ENCODE assay signal across 20 cellular contexts in genomic region chr1:174358786-174359453, GRCh38.
A peak's percentile ranks its signal among the peaks of the same experiment; 100 is the strongest.
DNase-seq lines count a peak whose midpoint lies in the region; ATAC-seq, FAIRE-seq and TF ChIP-seq lines count a peak whose summit lies in the region.
"Had no signal": no experiment of that assay in that cellular context is flagged by ENCODE, and none has a peak within 500 bp of the region (broad histone marks: within the 10 kb centered on the region; RNA-seq: fewer than 3 reads in every experiment).

No MANE protein-coding gene starts in this region.

- H3K9ac ChIP-seq in OCI-LY1 (ENCODE audit: low read length) = no peak overlapping the region
- H3K9ac ChIP-seq in endothelial cell of umbilical vein (replicated peaks; ENCODE audit: extremely low read depth, insufficient read depth, low read length) = no peak overlapping the region

- H3K27ac Mint-ChIP-seq in activated CD8-positive, alpha-beta memory T cell treated with anti-CD3 and anti-CD28 coated beads, Interleukin-2, amount 10 ng/mL, durations not matched to agents 7 days and 5 days = no peak overlapping the region
- H3K27ac Mint-ChIP-seq: CD4-positive, CD25-positive, alpha-beta regulatory T cell had no signal

- H4K20me1 ChIP-seq in OCI-LY1 (ENCODE audit: insufficient read depth, low read length) (no peaks in the 10 kb centered on the region), endothelial cell of umbilical vein (replicated peaks; ENCODE audit: control insufficient read depth, extremely low read depth, insufficient read depth, low read length) (no peaks in the 10 kb centered on the region)

- H3K27me3 ChIP-seq in OCI-LY1 (ENCODE audit: insufficient read depth, low read length) = no peaks in the 10 kb centered on the region
- H3K27me3 ChIP-seq in endothelial cell of umbilical vein (ENCODE audit: control insufficient read depth in 2 of 2, insufficient read depth in 2 of 2, low read length in 2 of 2) = no peaks in the 10 kb centered on the region
- H3K27me3 ChIP-seq: breast epithelium, sigmoid colon, tibial nerve had no signal

- no peak overlapping the region for H3K4me3 Mint-ChIP-seq in activated CD8-positive, alpha-beta memory T cell treated with anti-CD3 and anti-CD28 coated beads, Interleukin-2, amount 10 ng/mL, durations not matched to agents 7 days and 5 days
- H3K4me3 Mint-ChIP-seq: CD4-positive, CD25-positive, alpha-beta regulatory T cell; immature natural killer cell had no signal

- TF ChIP-seq POLR2A in endothelial cell of umbilical vein (IDR thresholded peaks at IDR 0.05; ENCODE audit: low read depth, low read length) = no peak

- H3K4me2 ChIP-seq in OCI-LY1 (ENCODE audit: low read length) (no peak overlapping the region), endothelial cell of umbilical vein (ENCODE audit: insufficient read depth, low read length) (no peak overlapping the region)

- POLR2A ChIA-PET in HEK293 (lab: Yijun Ruan, JAX) = no interaction called here
- POLR2A ChIA-PET in endothelial cell of umbilical vein (lab: Charles Lee) = no interaction called here

- H3K9me3 Mint-ChIP-seq in activated CD8-positive, alpha-beta memory T cell treated with anti-CD3 and anti-CD28 coated beads, Interleukin-2, amount 10 ng/mL, durations not matched to agents 7 days and 5 days (ENCODE audit: low read depth) = no peaks in the 10 kb centered on the region
- H3K9me3 Mint-ChIP-seq: immature natural killer cell had no signal

- no peaks in the 10 kb centered on the region for H3K9me1 ChIP-seq in endothelial cell of umbilical vein (replicated peaks; ENCODE audit: control insufficient read depth, extremely low read depth, insufficient read depth, low read length)

- H3K4me1 ChIP-seq in HEK293 (ENCODE audit: control insufficient read depth, insufficient read depth, low read length) (no peaks in the 10 kb centered on the region; the same call in none of the 2 replicates), OCI-LY1 (ENCODE audit: insufficient read depth, low read length, severe bottlenecking) (no peaks in the 10 kb centered on the region), endothelial cell of umbilical vein (ENCODE audit: control insufficient read depth, extremely low read depth, insufficient read depth, low read length) (peaks cover 3% of the 10 kb centered on the region)
- H3K4me1 ChIP-seq: breast epithelium, sigmoid colon had no signal

- TF ChIP-seq CTCF in D721Med (IDR thresholded peaks at IDR 0.05; ENCODE audit: insufficient read depth, missing control alignments) = no peak
- no peak for TF ChIP-seq CTCF in HEK293 (tag by site-specific recombination; IDR thresholded peaks at IDR 0.05)
- peak; percentile 16; the same call in 1 of the 2 replicates for TF ChIP-seq CTCF in OCI-LY1 (IDR thresholded peaks at IDR 0.05; ENCODE audit: low read length)
- no peak for TF ChIP-seq CTCF in endothelial cell of umbilical vein (IDR thresholded peaks at IDR 0.05; ENCODE audit: extremely low read depth in 1 of 2, insufficient read depth in 1 of 2, low read depth in 1 of 2, low read length in 2 of 2)

- BruUV-seq in endothelial cell of umbilical vein (replicated peaks; lab: Mats Ljungman, UMichigan) = no TSS peak

- DNase-seq in D721Med (ENCODE audit: insufficient read length, low spot score) (no peak), endothelial cell of umbilical vein (ENCODE audit: low read depth, low spot score) (peak; percentile 15), NCI-H748 treated with DMSO at 0.1 percent for 48 hours (lab: John Stamatoyannopoulos, UW) (no peak), NCI-H226 (no peak)
- DNase-seq in activated CD8-positive, alpha-beta memory T cell treated with anti-CD3 and anti-CD28 coated beads, Interleukin-2, amount 10 ng/mL, durations not matched to agents 7 days and 5 days = no peak
- DNase-seq: activated CD8-positive, alpha-beta memory T cell treated with anti-CD3 and anti-CD28 coated beads, Interleukin-2, amount 50 U/mL, for 4 hours; activated naive CD4-positive, alpha-beta T cell treated with anti-CD3 and anti-CD28 coated beads, Interleukin-2, amount 50 U/mL, for 16 hours; CD4-positive, CD25-positive, alpha-beta regulatory T cell; immature natural killer cell; mesenchymal stem cell; NCI-H2107; sigmoid colon; stimulated activated CD4-positive, alpha-beta T cell treated with anti-CD3 and anti-CD28 coated beads, Interleukin-4, amount 100 ng/mL, for 24 hours had no signal

- no peaks in the 10 kb centered on the region for H3K4me1 Mint-ChIP-seq in activated CD8-positive, alpha-beta memory T cell treated with anti-CD3 and anti-CD28 coated beads, Interleukin-2, amount 10 ng/mL, durations not matched to agents 7 days and 5 days

- dilution Hi-C loops in endothelial cell of umbilical vein (cut with MboI; ENCODE audit: extremely low pct_ligation_motif_present, low sequenced_read_pairs) = no loop called here

- FAIRE-seq in D721Med (lab: Jason Lieb, UNC) = peak; percentile 25
- no peak for FAIRE-seq in endothelial cell of umbilical vein (lab: Jason Lieb, UNC)
- FAIRE-seq: frontal cortex, G401.6 had no signal

- no peaks in the 10 kb centered on the region for H3K9me2 ChIP-seq in OCI-LY1 (ENCODE audit: low read depth, low read length)

- H3K79me2 ChIP-seq in OCI-LY1 (ENCODE audit: insufficient read depth, low read length) (peaks cover 12% of the 10 kb centered on the region; the same call in 1 of the 2 replicates), endothelial cell of umbilical vein (ENCODE audit: control insufficient read depth, insufficient read depth, low read length) (no peaks in the 10 kb centered on the region)

- H3K36me3 ChIP-seq in HEK293 (ENCODE audit: control insufficient read depth in 2 of 2, insufficient read depth in 1 of 2, low read length in 2 of 2) (no peaks in the 10 kb centered on the region), OCI-LY1 (ENCODE audit: insufficient read depth, low read length) (peaks cover 30% of the 10 kb centered on the region), endothelial cell of umbilical vein (ENCODE audit: control insufficient read depth in 2 of 2, extremely low read depth in 1 of 2, insufficient read depth in 2 of 2, low read length in 2 of 2) (no peaks in the 10 kb centered on the region)
- H3K36me3 ChIP-seq: breast epithelium, sigmoid colon, tibial nerve had no signal

- H3F3A ChIP-seq in OCI-LY1 (ENCODE audit: insufficient read depth, low read length) = no peaks in the 10 kb centered on the region

- no peak for ATAC-seq in activated CD8-positive, alpha-beta memory T cell treated with anti-CD3 and anti-CD28 coated beads, Interleukin-2, amount 10 ng/mL, durations not matched to agents 7 days and 5 days
- ATAC-seq: activated CD4-positive, CD25-positive, alpha-beta regulatory T cell treated with anti-CD3 and anti-CD28 coated beads, Interleukin-2, amount 50 U/mL, for 24 hours had no signal

- no peak overlapping the region for H3K27ac ChIP-seq in HEK293 (ENCODE audit: extremely low read depth, low read depth, low read length)
- H3K27ac ChIP-seq in OCI-LY1 (ENCODE audit: low read depth, low read length, poor library complexity, severe bottlenecking) = no peak overlapping the region
- H3K27ac ChIP-seq in endothelial cell of umbilical vein (ENCODE audit: insufficient read depth, low read depth, low read length) = no peak overlapping the region
- H3K27ac ChIP-seq: breast epithelium, sigmoid colon, tibial nerve had no signal

- H3K36me3 Mint-ChIP-seq in activated CD8-positive, alpha-beta memory T cell treated with anti-CD3 and anti-CD28 coated beads, Interleukin-2, amount 10 ng/mL, durations not matched to agents 7 days and 5 days = peaks cover 5% of the 10 kb centered on the region

- H3K4me3 ChIP-seq in HEK293 (ENCODE audit: low read depth, low read length) (no peak overlapping the region), OCI-LY1 (ENCODE audit: low read depth, low read length, poor library complexity, severe bottlenecking) (no peak overlapping the region), endothelial cell of umbilical vein (replicated peaks in 1 of 3; ENCODE audit: insufficient read depth in 1 of 3, low read depth in 1 of 3, low read length in 3 of 3) (no peak overlapping the region)
- H3K4me3 ChIP-seq: breast epithelium, sigmoid colon, tibial nerve had no signal

- no peak overlapping the region for H2AFZ ChIP-seq in OCI-LY1 (ENCODE audit: low read length)
- no peak overlapping the region for H2AFZ ChIP-seq in endothelial cell of umbilical vein (ENCODE audit: low read depth, low read length)

- no peaks in the 10 kb centered on the region for H3K27me3 Mint-ChIP-seq in activated CD8-positive, alpha-beta memory T cell treated with anti-CD3 and anti-CD28 coated beads, Interleukin-2, amount 10 ng/mL, durations not matched to agents 7 days and 5 days
- H3K27me3 Mint-ChIP-seq: CD4-positive, CD25-positive, alpha-beta regulatory T cell had no signal

- no peaks in the 10 kb centered on the region for H3K9me3 ChIP-seq in HEK293 (ENCODE audit: control insufficient read depth, insufficient read depth, low read depth, low read length)
- H3K9me3 ChIP-seq in OCI-LY1 (ENCODE audit: low read length) = peaks cover 8% of the 10 kb centered on the region; the same call in 1 of the 2 replicates
- H3K9me3 ChIP-seq in endothelial cell of umbilical vein (replicated peaks; ENCODE audit: control insufficient read depth, insufficient read depth, low read length) = no peaks in the 10 kb centered on the region
- H3K9me3 ChIP-seq: breast epithelium, sigmoid colon, tibial nerve had no signal

- intact Hi-C loops in endothelial cell of umbilical vein (cut with micrococcal nuclease) = no loop called here

- CTCF ChIA-PET in HEK293 (lab: Yijun Ruan, JAX) = interaction anchor here (0.7 to 1.0 kb wide), 2 partner anchors 40 to 120 kb away, joined by 3 to 5 read pairs; no protein-coding TSS in a partner anchor
- CTCF ChIA-PET in endothelial cell of umbilical vein (lab: Charles Lee) = no interaction called here
- CTCF ChIA-PET in activated CD8-positive, alpha-beta memory T cell treated with anti-CD3 and anti-CD28 coated beads, Interleukin-2, amount 10 ng/mL, durations not matched to agents 7 days and 5 days (lab: Charles Lee) = no interaction called here

TF ChIP-seq in HEK293, 187 proteins besides CTCF, POLR2A, EP300 and RAD21 (continues in another document):
- TF ChIP-seq GFI1B (tag by site-specific recombination; IDR thresholded peaks at IDR 0.05) (no peak), ZNF624 (tag by site-specific recombination; IDR thresholded peaks at IDR 0.05) (no peak), ZNF664 (tag by site-specific recombination; IDR thresholded peaks at IDR 0.05) (no peak)

TF ChIP-seq in endothelial cell of umbilical vein, 7 proteins besides CTCF, POLR2A, EP300 and RAD21 (continues in another document):
- no peak for TF ChIP-seq JUN (IDR thresholded peaks at IDR 0.05; ENCODE audit: borderline replicate concordance, insufficient read depth, insufficient read length, low read depth)
- TF ChIP-seq FOS (IDR thresholded peaks at IDR 0.05; ENCODE audit: borderline replicate concordance, insufficient read depth, low read length) = no peak
- no peak for TF ChIP-seq MYC (IDR thresholded peaks at IDR 0.05; ENCODE audit: low read depth, low read length)
- TF ChIP-seq GATA2 (IDR thresholded peaks at IDR 0.05; ENCODE audit: insufficient read depth, insufficient read length, low read depth, low read length) = no peak
- no peak for TF ChIP-seq MAX (IDR thresholded peaks at IDR 0.05; ENCODE audit: insufficient read depth, insufficient read length)
